ENCODE assay signal across 8 cellular contexts in genomic region chr4:48127882-48128394, GRCh38. TPM values are rescaled to one million over a fixed set of nuclear protein-coding genes. Genes with fewer than 3 reads are reported as not detected.
DNase-seq lines count a peak whose midpoint lies in the region; ATAC-seq and TF ChIP-seq lines count a peak whose summit lies in the region.

No MANE protein-coding gene starts in this region.

- DNase-seq in NCI-H146 (lab: John Stamatoyannopoulos, UW) (peak; percentile 71), UCSD-AML1 (lab: John Stamatoyannopoulos, UW; ENCODE audit: unreplicated experiment) (peak; percentile 44), iris pigment epithelial cell (ENCODE audit: low read depth) (peak; percentile 94), DMS114 treated with DMSO at 0.1 percent for 48 hours (lab: John Stamatoyannopoulos, UW; ENCODE audit: unreplicated experiment) (no peak)
- peak; percentile 26 to 68 (median 50) for DNase-seq in stimulated activated CD4-positive, alpha-beta T cell treated with anti-CD3 and anti-CD28 coated beads, Interleukin-1b, Interleukin-23, amount 100 ng/mL, for 24 hours (ENCODE audit: low read depth in 4 of 4, low spot score in 1 of 4)

- peak; percentile 83 for ATAC-seq in GM18498 (IDR thresholded peaks at IDR 0.05; ENCODE audit: unreplicated experiment)
- ATAC-seq in HG02678 (IDR thresholded peaks at IDR 0.05; ENCODE audit: unreplicated experiment), result peak; percentile 77

- no peak overlapping the region for H3K4me3 Mint-ChIP-seq in brain

- no peak overlapping the region for H3K27ac Mint-ChIP-seq in brain

- peak; percentile 49 to 50 for TF ChIP-seq CTCF in brain (conservative IDR thresholded peaks at IDR 0.05)

- peaks cover 13% of the 10 kb centered on the region for H3K4me1 Mint-ChIP-seq in brain

- no peaks in the 10 kb centered on the region for H3K36me3 Mint-ChIP-seq in brain

- H3K9me3 Mint-ChIP-seq in brain, result no peaks in the 10 kb centered on the region

- H3K27me3 Mint-ChIP-seq in brain, result peaks cover 32% of the 10 kb centered on the region

RNA-seq across cellular contexts. Expression of gene TXK, which starts 6.1 kb away (rescaled TPM):
- not detected for polyA plus RNA-seq in brain (ENCODE audit: insufficient read depth, low read depth, low replicate concordance)
